8 cellular contexts compared by ENCODE assay signal in the genomic region with DNA sequence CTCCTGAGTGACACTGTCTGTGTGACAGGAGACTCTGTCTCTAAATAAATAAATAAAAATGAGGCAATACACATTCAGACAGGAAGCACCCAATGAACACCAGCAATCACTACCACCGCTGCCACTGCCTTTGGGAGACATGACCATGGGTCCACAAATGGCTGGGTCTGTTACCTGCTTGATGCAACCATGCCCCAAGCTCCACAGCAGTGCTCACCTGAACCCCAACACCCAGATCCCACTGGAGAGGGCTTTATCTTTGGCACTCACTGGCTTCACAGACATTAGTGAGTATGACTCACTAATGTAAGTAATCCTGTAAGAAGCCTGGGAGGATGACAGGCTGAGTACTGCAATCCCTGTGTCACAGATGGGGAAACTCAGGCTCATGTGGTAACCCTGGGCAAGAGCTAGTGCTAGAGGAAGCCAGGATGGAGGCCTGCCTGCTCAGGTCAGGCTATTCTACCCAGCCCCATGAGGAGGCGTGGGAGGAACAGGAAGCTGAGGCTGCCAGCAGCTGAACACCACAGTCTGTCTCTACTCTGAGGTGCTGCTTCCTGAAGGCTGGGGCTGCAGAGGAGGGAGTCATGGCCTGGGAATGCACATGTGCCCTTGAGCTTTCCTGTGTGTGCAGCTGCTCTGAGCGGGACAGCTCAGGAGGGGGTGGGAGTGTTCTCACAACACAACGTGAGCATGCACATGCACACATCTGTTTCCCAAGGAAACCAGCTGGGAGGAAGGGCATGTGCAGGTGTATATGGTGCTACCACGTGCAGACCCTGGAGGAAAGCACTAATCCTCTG. TPM values are rescaled to one million over a fixed set of nuclear protein-coding genes. Genes with fewer than 3 reads are reported as not detected.
DNase-seq lines count a peak whose midpoint lies in the region; TF ChIP-seq lines count a peak whose summit lies in the region.

No MANE protein-coding gene starts in this region.

- H3K4me3 ChIP-seq in BLaER1, result no peak overlapping the region
- H3K4me3 ChIP-seq in HL-60 (replicated peaks; ENCODE audit: insufficient read depth, low read length), result no peak overlapping the region
- no peak overlapping the region for H3K4me3 ChIP-seq in right atrium auricular region
- no peak overlapping the region for H3K4me3 ChIP-seq in skeletal muscle satellite cell (ENCODE audit: low read length)

- DNase-seq in GM19238 (ENCODE audit: insufficient read length, low spot score) (peak; percentile 81), HL-60 (ENCODE audit: low read depth in 1 of 2, low spot score in 1 of 2) (peak; percentile 99), T-helper 1 cell (peak; percentile 26 to 78 (median 52)), amniotic epithelial cell (ENCODE audit: low read depth) (peak; percentile 100), right atrium auricular region (ENCODE audit: low spot score) (peak; percentile 84), SK-N-DZ (ENCODE audit: low spot score) (no peak)

- peak; percentile 21 for TF ChIP-seq CTCF in HL-60 (IDR thresholded peaks at IDR 0.05; ENCODE audit: insufficient read depth, low read length)
- peak in 1 of 2 donors; percentile 34 for TF ChIP-seq CTCF in right atrium auricular region (IDR thresholded peaks at IDR 0.05)

- no peaks in the 10 kb centered on the region for H3K27me3 ChIP-seq in BLaER1
- no peaks in the 10 kb centered on the region for H3K27me3 ChIP-seq in HL-60 (ENCODE audit: insufficient read depth, poor library complexity, severe bottlenecking)
- H3K27me3 ChIP-seq in right atrium auricular region, result no peaks in the 10 kb centered on the region
- no peaks in the 10 kb centered on the region for H3K27me3 ChIP-seq in skeletal muscle satellite cell (ENCODE audit: control insufficient read depth, insufficient read depth, low read length)

- H3K9me3 ChIP-seq in BLaER1, result no peaks in the 10 kb centered on the region
- H3K9me3 ChIP-seq in right atrium auricular region, result no peaks in the 10 kb centered on the region
- no peaks in the 10 kb centered on the region for H3K9me3 ChIP-seq in skeletal muscle satellite cell (replicated peaks; ENCODE audit: low read length)

- H3K9ac ChIP-seq in BLaER1 (peak overlapping the region; percentile 65), skeletal muscle satellite cell (ENCODE audit: low read depth, low read length) (peak overlapping the region; percentile 30)

- H3K36me3 ChIP-seq in BLaER1 (peaks cover 27% of the 10 kb centered on the region), right atrium auricular region (no peaks in the 10 kb centered on the region), skeletal muscle satellite cell (ENCODE audit: insufficient read depth, low read length) (peaks cover 13% of the 10 kb centered on the region)

- H3K27ac ChIP-seq in BLaER1 (peak overlapping the region; percentile 82), HL-60 (replicated peaks) (peak overlapping the region; percentile 46), right atrium auricular region (no peak overlapping the region)

- H3K4me1 ChIP-seq in BLaER1 (peaks cover 65% of the 10 kb centered on the region), right atrium auricular region (peaks cover 0 to 37% of the 10 kb centered on the region in 2 donors), skeletal muscle satellite cell (ENCODE audit: control insufficient read depth, insufficient read depth, low read length) (peaks cover 33% of the 10 kb centered on the region)

- peak overlapping the region; percentile 84 for H3K4me2 ChIP-seq in BLaER1
- H3K4me2 ChIP-seq in skeletal muscle satellite cell (ENCODE audit: low read length), result peak overlapping the region; percentile 51

- no peaks in the 10 kb centered on the region for H4K20me1 ChIP-seq in BLaER1

RNA-seq across cellular contexts. Expression of a gene that starts 43.0 kb away (rescaled TPM):
- 10 to 100 TPM; 20.0 to 28.3 TPM for total RNA-seq in right atrium auricular region
- total RNA-seq in skeletal muscle satellite cell (2012; rRNA removed), result 5.3 and 5.7 TPM in 2 replicates
- polyA plus RNA-seq in SK-N-DZ (2014; cell fraction: cytosol; rRNA removed), result 3.7 and 5.6 TPM in 2 replicates
- 2.2 and 5.6 TPM in 2 replicates for polyA plus RNA-seq in SK-N-DZ (2014; cell fraction: nucleus; rRNA removed)

Comparison
In these comparisons a context has a peak if more than half of its experiments do, and no peak if none do; other contexts are left out.
1. H3K27ac ChIP-seq: peak in BLaER1 (single experiment) and HL-60 (single experiment); none in right atrium auricular region (0 of 2).